In genomic region chr12:119667577-119668314, GRCh38 we compare ENCODE assay signal across 8 cellular contexts. TPM values are rescaled to one million over a fixed set of nuclear protein-coding genes. Genes with fewer than 3 reads are reported as not detected.
DNase-seq lines count a peak whose midpoint lies in the region; ATAC-seq, FAIRE-seq and TF ChIP-seq lines count a peak whose summit lies in the region.

TSS of gene PRKAB1 (plus strand) at chr12:119668133. CDS start at chr12:119668245, 112 bp downstream.

- in situ Hi-C loops in G401 (cut with HindIII; ENCODE audit: low sequenced_read_pairs), result no loop called here

- no peaks in the 10 kb centered on the region for H3K9me3 Mint-ChIP-seq in nephron
- H3K9me3 Mint-ChIP-seq in stimulated activated naive CD8-positive, alpha-beta T cell treated with anti-CD3 and anti-CD28 coated beads, Interleukin-15, Interleukin-2, amounts not matched to agents 100 ng/mL and 50 ng/mL, for 24 hours, result no peaks in the 10 kb centered on the region

- TF ChIP-seq CTCF in RWPE2 (IDR thresholded peaks at IDR 0.05; ENCODE audit: poor library complexity, severe bottlenecking) (peak; percentile 97), fibroblast of pulmonary artery (IDR thresholded peaks at IDR 0.05; ENCODE audit: low read length, missing control alignments) (peak; percentile 55), nephron (IDR thresholded peaks at IDR 0.05; ENCODE audit: unreplicated experiment in 3 of 3) (peak; percentile 98)

- H3K9me3 ChIP-seq in RWPE2 (ENCODE audit: severe bottlenecking), result no peaks in the 10 kb centered on the region

- no peaks in the 10 kb centered on the region for H3K27me3 ChIP-seq in RWPE2 (ENCODE audit: insufficient read depth, poor library complexity, severe bottlenecking)

- TF ChIP-seq POLR2A in H54 (IDR thresholded peaks at IDR 0.05; ENCODE audit: low read depth, low read length), result peak; percentile 76; the same call in 1 of the 2 replicates

- H3K4me3 ChIP-seq in RWPE2 (ENCODE audit: severe bottlenecking) (peak within 1 kb of the TSS; percentile 73), fibroblast of pulmonary artery (replicated peaks; ENCODE audit: low read depth, low read length) (peak within 1 kb of the TSS; percentile 93)

- H3K4me1 ChIP-seq in RWPE2 (ENCODE audit: insufficient read depth, poor library complexity, severe bottlenecking), result peaks cover 8% of the 10 kb centered on the region

- peaks cover 24% of the 10 kb centered on the region for H3K4me1 Mint-ChIP-seq in nephron
- peaks cover 61% of the 10 kb centered on the region for H3K4me1 Mint-ChIP-seq in stimulated activated naive CD8-positive, alpha-beta T cell treated with anti-CD3 and anti-CD28 coated beads, Interleukin-15, Interleukin-2, amounts not matched to agents 100 ng/mL and 50 ng/mL, for 24 hours (ENCODE audit: low read depth)

- peak within 1 kb of the TSS; percentile 90 for H3K27ac ChIP-seq in RWPE2 (ENCODE audit: poor library complexity, severe bottlenecking)

- ATAC-seq in RWPE2 (ENCODE audit: low read depth), result peak; percentile 97

- H3K36me3 Mint-ChIP-seq in nephron (ENCODE audit: low read depth), result peaks cover 34% of the 10 kb centered on the region
- H3K36me3 Mint-ChIP-seq in stimulated activated naive CD8-positive, alpha-beta T cell treated with anti-CD3 and anti-CD28 coated beads, Interleukin-15, Interleukin-2, amounts not matched to agents 100 ng/mL and 50 ng/mL, for 24 hours (ENCODE audit: low read depth), result peaks cover 35% of the 10 kb centered on the region

- DNase-seq in G401 (ENCODE audit: low spot score), result peak; percentile 96
- peak; percentile 95 for DNase-seq in H54 (ENCODE audit: insufficient read length, low spot score)
- peak; percentile 100 for DNase-seq in LoVo (ENCODE audit: low spot score)
- peak; percentile 98 for DNase-seq in RWPE2 (ENCODE audit: low spot score)
- peak; percentile 92 for DNase-seq in activated T-helper 9 cell treated with anti-CD3 and anti-CD28 coated beads, Interleukin-2, amount 50 U/mL, for 16 hours (ENCODE audit: low read depth)
- DNase-seq in fibroblast of pulmonary artery (ENCODE audit: low read depth), result peak; percentile 98

- peak within 1 kb of the TSS; percentile 75 to 94 (median 90) for H3K27ac Mint-ChIP-seq in nephron
- H3K27ac Mint-ChIP-seq in stimulated activated naive CD8-positive, alpha-beta T cell treated with anti-CD3 and anti-CD28 coated beads, Interleukin-15, Interleukin-2, amounts not matched to agents 100 ng/mL and 50 ng/mL, for 24 hours, result peak within 1 kb of the TSS; percentile 89

- FAIRE-seq in H54 (lab: Jason Lieb, UNC), result peak; percentile 97

- H3K36me3 ChIP-seq in RWPE2 (ENCODE audit: low read depth), result peaks cover 25% of the 10 kb centered on the region

- no peaks in the 10 kb centered on the region for H3K27me3 Mint-ChIP-seq in nephron (ENCODE audit: low read depth)
- no peaks in the 10 kb centered on the region for H3K27me3 Mint-ChIP-seq in stimulated activated naive CD8-positive, alpha-beta T cell treated with anti-CD3 and anti-CD28 coated beads, Interleukin-15, Interleukin-2, amounts not matched to agents 100 ng/mL and 50 ng/mL, for 24 hours

- H3K4me3 Mint-ChIP-seq in nephron, result peak within 1 kb of the TSS; percentile 93
- H3K4me3 Mint-ChIP-seq in stimulated activated naive CD8-positive, alpha-beta T cell treated with anti-CD3 and anti-CD28 coated beads, Interleukin-15, Interleukin-2, amounts not matched to agents 100 ng/mL and 50 ng/mL, for 24 hours, result peak within 1 kb of the TSS; percentile 93

RNA-seq across cellular contexts. Expression of gene PRKAB1, which starts in this region (rescaled TPM):
- 13.6 and 20.3 TPM in 2 replicates for total RNA-seq in G401 (2014; rRNA removed; shearing (Covaris generic))

Comparison
In these comparisons a context has a peak if more than half of its experiments do, and no peak if none do; other contexts are left out.
1. Peak in every context shown above with its lines: DNase-seq, ATAC-seq, H3K4me3 ChIP-seq and H3K27ac ChIP-seq.